ENCODE assay signal across 12 cellular contexts in genomic region chr19:51903192-51903591, GRCh38. TPM values are rescaled to one million over a fixed set of nuclear protein-coding genes. Genes with fewer than 3 reads are reported as not detected.
DNase-seq lines count a peak whose midpoint lies in the region; ATAC-seq and TF ChIP-seq lines count a peak whose summit lies in the region.
"Had no signal": no experiment of that assay in that cellular context is flagged by ENCODE, and none has a peak within 500 bp of the region (broad histone marks: within the 10 kb centered on the region; RNA-seq: fewer than 3 reads in every experiment).

No MANE protein-coding gene starts in this region.

- no peak for ATAC-seq in stimulated activated effector memory CD8-positive, alpha-beta T cell treated with anti-CD3 and anti-CD28 coated beads, Interleukin-12 subunit alpha, Interleukin-12 subunit beta, amount 100 ng/mL, for 72 hours
- ATAC-seq in GM18502 (IDR thresholded peaks at IDR 0.05; ENCODE audit: poor library complexity, unreplicated experiment) (no peak), GM21381 (IDR thresholded peaks at IDR 0.05; ENCODE audit: unreplicated experiment) (no peak)

- no peaks in the 10 kb centered on the region for H3K27me3 Mint-ChIP-seq in T-helper 1 cell treated with Interleukin-12 subunit alpha and Interleukin-12 subunit beta and Interleukin-4 antibody, amounts not matched to agents 30 μg/mL and 1 μg/mL, for 36 hours (ENCODE audit: low read depth)
- H3K27me3 Mint-ChIP-seq in activated naive CD8-positive, alpha-beta T cell treated with anti-CD3 and anti-CD28 coated beads for 36 hours = peaks cover 19% of the 10 kb centered on the region
- peaks cover 7 to 17% (median 15%) of the 10 kb centered on the region in 3 donors for H3K27me3 Mint-ChIP-seq in immature natural killer cell (ENCODE audit: low read depth in 3 of 3)

- no peak for DNase-seq in T-helper 1 cell
- DNase-seq in activated naive CD8-positive, alpha-beta T cell treated with anti-CD3 and anti-CD28 coated beads for 36 hours = no peak
- DNase-seq in immature natural killer cell = no peak
- no peak for DNase-seq in stimulated activated effector memory CD8-positive, alpha-beta T cell treated with anti-CD3 and anti-CD28 coated beads, Interleukin-12 subunit alpha, Interleukin-12 subunit beta, amount 100 ng/mL, for 72 hours (ENCODE audit: low spot score in 2 of 2)
- DNase-seq in GM10266 (ENCODE audit: extremely low spot score) = no peak
- DNase-seq: activated effector memory CD4-positive, alpha-beta T cell treated with Interleukin-2 at 50 U/mL for 16 hours; NCI-H187; retina; SK-N-SH had no signal

- peaks cover 70% of the 10 kb centered on the region for H3K9me3 Mint-ChIP-seq in T-helper 1 cell treated with Interleukin-12 subunit alpha and Interleukin-12 subunit beta and Interleukin-4 antibody, amounts not matched to agents 30 μg/mL and 1 μg/mL, for 36 hours
- peaks cover 47% of the 10 kb centered on the region for H3K9me3 Mint-ChIP-seq in activated naive CD8-positive, alpha-beta T cell treated with anti-CD3 and anti-CD28 coated beads for 36 hours
- H3K9me3 Mint-ChIP-seq in immature natural killer cell = peaks cover 24 to 62% (median 49%) of the 10 kb centered on the region in 6 donors
- peaks cover 19% of the 10 kb centered on the region for H3K9me3 Mint-ChIP-seq in stimulated activated effector memory CD8-positive, alpha-beta T cell treated with anti-CD3 and anti-CD28 coated beads, Interleukin-12 subunit alpha, Interleukin-12 subunit beta, amount 100 ng/mL, for 72 hours

- H3K27ac Mint-ChIP-seq in T-helper 1 cell treated with Interleukin-12 subunit alpha and Interleukin-12 subunit beta and Interleukin-4 antibody, amounts not matched to agents 30 μg/mL and 1 μg/mL, for 36 hours = no peak overlapping the region
- H3K27ac Mint-ChIP-seq in activated naive CD8-positive, alpha-beta T cell treated with anti-CD3 and anti-CD28 coated beads for 36 hours = peak overlapping the region; percentile 34
- peak overlapping the region in 4 of 6 donors; percentile 11 to 62 (median 26) for H3K27ac Mint-ChIP-seq in immature natural killer cell
- no peak overlapping the region for H3K27ac Mint-ChIP-seq in stimulated activated effector memory CD8-positive, alpha-beta T cell treated with anti-CD3 and anti-CD28 coated beads, Interleukin-12 subunit alpha, Interleukin-12 subunit beta, amount 100 ng/mL, for 72 hours

- peaks cover 14% of the 10 kb centered on the region for H3K4me1 Mint-ChIP-seq in T-helper 1 cell treated with Interleukin-12 subunit alpha and Interleukin-12 subunit beta and Interleukin-4 antibody, amounts not matched to agents 30 μg/mL and 1 μg/mL, for 36 hours (ENCODE audit: low read depth)
- H3K4me1 Mint-ChIP-seq in activated naive CD8-positive, alpha-beta T cell treated with anti-CD3 and anti-CD28 coated beads for 36 hours = peaks cover 20% of the 10 kb centered on the region
- peaks cover 31 to 36% of the 10 kb centered on the region in 2 donors for H3K4me1 Mint-ChIP-seq in immature natural killer cell
- H3K4me1 Mint-ChIP-seq in stimulated activated effector memory CD8-positive, alpha-beta T cell treated with anti-CD3 and anti-CD28 coated beads, Interleukin-12 subunit alpha, Interleukin-12 subunit beta, amount 100 ng/mL, for 72 hours = peaks cover 21% of the 10 kb centered on the region

- H3K36me3 Mint-ChIP-seq in T-helper 1 cell treated with Interleukin-12 subunit alpha and Interleukin-12 subunit beta and Interleukin-4 antibody, amounts not matched to agents 30 μg/mL and 1 μg/mL, for 36 hours (ENCODE audit: low read depth) = peaks cover 50% of the 10 kb centered on the region
- peaks cover 88% of the 10 kb centered on the region for H3K36me3 Mint-ChIP-seq in activated naive CD8-positive, alpha-beta T cell treated with anti-CD3 and anti-CD28 coated beads for 36 hours
- H3K36me3 Mint-ChIP-seq in immature natural killer cell = peaks cover 55 to 61% (median 58%) of the 10 kb centered on the region in 3 donors
- peaks cover 43% of the 10 kb centered on the region for H3K36me3 Mint-ChIP-seq in stimulated activated effector memory CD8-positive, alpha-beta T cell treated with anti-CD3 and anti-CD28 coated beads, Interleukin-12 subunit alpha, Interleukin-12 subunit beta, amount 100 ng/mL, for 72 hours

- TF ChIP-seq CTCF in GM10266 (IDR thresholded peaks at IDR 0.05; ENCODE audit: control insufficient read depth, insufficient read depth, low read depth, missing control alignments) = no peak

- H3K4me3 Mint-ChIP-seq in T-helper 1 cell treated with Interleukin-12 subunit alpha and Interleukin-12 subunit beta and Interleukin-4 antibody, amounts not matched to agents 30 μg/mL and 1 μg/mL, for 36 hours = peak overlapping the region; percentile 71
- peak overlapping the region; percentile 98 for H3K4me3 Mint-ChIP-seq in activated naive CD8-positive, alpha-beta T cell treated with anti-CD3 and anti-CD28 coated beads for 36 hours
- H3K4me3 Mint-ChIP-seq in immature natural killer cell = peak overlapping the region; percentile 63 to 100 (median 100)
- peak overlapping the region; percentile 89 for H3K4me3 Mint-ChIP-seq in stimulated activated effector memory CD8-positive, alpha-beta T cell treated with anti-CD3 and anti-CD28 coated beads, Interleukin-12 subunit alpha, Interleukin-12 subunit beta, amount 100 ng/mL, for 72 hours

RNA-seq across cellular contexts. Expression of gene ZNF649, which starts 1.6 kb away (rescaled TPM):
- total RNA-seq in activated naive CD8-positive, alpha-beta T cell treated with anti-CD3 and anti-CD28 coated beads for 36 hours = 10 to 100 TPM; 12.1 to 12.2 TPM
- 10 to 100 TPM in 2 of 3 donors, 1 to 10 TPM in 1; 6.8 to 12.2 (median 11.0) TPM for polyA plus RNA-seq in immature natural killer cell

RNA-seq across cellular contexts. Expression of gene ZNF577, which starts 15.4 kb away (rescaled TPM):
- 1 to 10 TPM; 4.5 to 4.8 TPM for total RNA-seq in activated naive CD8-positive, alpha-beta T cell treated with anti-CD3 and anti-CD28 coated beads for 36 hours
- 1 to 10 TPM; 1.5 to 6.8 (median 4.0) TPM for polyA plus RNA-seq in immature natural killer cell

RNA-seq across cellular contexts. Expression of gene ZNF613, which starts 24.1 kb away (rescaled TPM):
- total RNA-seq in activated naive CD8-positive, alpha-beta T cell treated with anti-CD3 and anti-CD28 coated beads for 36 hours = 1 to 10 TPM; 4.3 to 4.5 TPM
- polyA plus RNA-seq in immature natural killer cell = 1 to 10 TPM; 2.9 to 6.8 (median 5.8) TPM

Comparison
In these comparisons a context has a peak if more than half of its experiments do, and no peak if none do; other contexts are left out.
1. H3K27ac Mint-ChIP-seq: peak in activated naive CD8-positive, alpha-beta T cell treated with anti-CD3 and anti-CD28 coated beads for 36 hours (single experiment) and immature natural killer cell (4 of 6); none in T-helper 1 cell treated with Interleukin-12 subunit alpha and Interleukin-12 subunit beta and Interleukin-4 antibody, amounts not matched to agents 30 μg/mL and 1 μg/mL, for 36 hours (single experiment) and stimulated activated effector memory CD8-positive, alpha-beta T cell treated with anti-CD3 and anti-CD28 coated beads, Interleukin-12 subunit alpha, Interleukin-12 subunit beta, amount 100 ng/mL, for 72 hours (single experiment).
2. Peak in every context shown above with its lines, with median percentiles within 50 percentile points of each other: H3K4me3 Mint-ChIP-seq.